In genomic region chr16:56199164-56199563, GRCh38 we compare ENCODE assay signal across 10 cellular contexts.
A peak's percentile ranks its signal among the peaks of the same experiment; 100 is the strongest.
DNase-seq lines count a peak whose midpoint lies in the region; ATAC-seq lines count a peak whose summit lies in the region.
"Had no signal": no experiment of that assay in that cellular context is flagged by ENCODE, and none has a peak within 500 bp of the region (broad histone marks: within the 10 kb centered on the region; RNA-seq: fewer than 3 reads in every experiment).

No MANE protein-coding gene starts in this region.

- DNase-seq in activated CD4-positive, CD25-positive, alpha-beta regulatory T cell treated with anti-CD3 and anti-CD28 coated beads, Interleukin-2, amount 50 U/mL, for 72 hours: no peak
- DNase-seq in NOMO-1 treated with dmso at 0.1 percent for 144 hours (lab: John Stamatoyannopoulos, UW; ENCODE audit: unreplicated experiment): peak; percentile 23
- DNase-seq in memory B cell (ENCODE audit: low spot score in 2 of 2): peak in 1 of 2 donors; percentile 20
- DNase-seq in GM19238 (ENCODE audit: insufficient read length, low spot score): no peak
- no peak for DNase-seq in NCI-H345 treated with DMSO at 0.1 percent for 48 hours (lab: John Stamatoyannopoulos, UW; ENCODE audit: unreplicated experiment)
- no peak for DNase-seq in NCI-H2029 treated with DMSO at 0.1 percent for 48 hours (lab: John Stamatoyannopoulos, UW)
- DNase-seq: NCI-H1417, trophoblast cell had no signal

- no peak overlapping the region for H3K4me3 Mint-ChIP-seq in memory B cell

- no peaks in the 10 kb centered on the region for H3K9me3 Mint-ChIP-seq in memory B cell

- peak; percentile 22 to 37 for ATAC-seq in activated CD4-positive, CD25-positive, alpha-beta regulatory T cell treated with anti-CD3 and anti-CD28 coated beads, Interleukin-2, amount 50 U/mL, for 24 hours
- ATAC-seq in GM21619 (IDR thresholded peaks at IDR 0.05; ENCODE audit: unreplicated experiment) (peak; percentile 62), memory B cell (ENCODE audit: low read depth) (peak; percentile 53)

- peaks cover 2% of the 10 kb centered on the region for H3K27me3 Mint-ChIP-seq in memory B cell

- H3K4me1 Mint-ChIP-seq in memory B cell: peaks cover 16% of the 10 kb centered on the region

- peak overlapping the region; percentile 31 for H3K27ac Mint-ChIP-seq in memory B cell

- no peaks in the 10 kb centered on the region for H3K36me3 Mint-ChIP-seq in memory B cell
